ENCODE assay signal across 17 cellular contexts in genomic region chr1:214567481-214567980, GRCh38. TPM values are rescaled to one million over a fixed set of nuclear protein-coding genes. Genes with fewer than 3 reads are reported as not detected.
DNase-seq lines count a peak whose midpoint lies in the region; FAIRE-seq and TF ChIP-seq lines count a peak whose summit lies in the region.
"Had no signal": no experiment of that assay in that cellular context is flagged by ENCODE, and none has a peak within 500 bp of the region (broad histone marks: within the 10 kb centered on the region; RNA-seq: fewer than 3 reads in every experiment).

No MANE protein-coding gene starts in this region.

- no peaks in the 10 kb centered on the region for H3K36me3 Mint-ChIP-seq in Calu3 (ENCODE audit: insufficient read depth, unreplicated experiment)
- H3K36me3 Mint-ChIP-seq in astrocyte (ENCODE audit: low read depth, unreplicated experiment) = no peaks in the 10 kb centered on the region

- H3K9me3 Mint-ChIP-seq in Calu3 (ENCODE audit: low read depth, unreplicated experiment) (no peaks in the 10 kb centered on the region), astrocyte (ENCODE audit: unreplicated experiment) (no peaks in the 10 kb centered on the region)
- H3K9me3 Mint-ChIP-seq: GM23338; T-helper 1 cell treated with Interleukin-12 subunit alpha and Interleukin-12 subunit beta and Interleukin-4 antibody, amounts not matched to agents 30 μg/mL and 1 μg/mL, for 36 hours had no signal

- H3K4me1 ChIP-seq in OCI-LY3 (ENCODE audit: low read length) = peaks cover 40% of the 10 kb centered on the region
- H3K4me1 ChIP-seq in astrocyte (ENCODE audit: insufficient read depth, low read length) = peaks cover 49% of the 10 kb centered on the region
- H3K4me1 ChIP-seq in osteoblast (ENCODE audit: insufficient read depth, low read length) = peaks cover 53% of the 10 kb centered on the region

- CTCF ChIA-PET in Calu3 (lab: Charles Lee) = interaction anchor here (0.6 to 2.4 kb wide), 2 partner anchors 14 to 59 kb away, joined by 5 to 6 read pairs; no protein-coding TSS in a partner anchor

- H4K20me1 ChIP-seq in OCI-LY3 (ENCODE audit: insufficient read depth, low read length) (no peaks in the 10 kb centered on the region), astrocyte (ENCODE audit: insufficient read depth, low read length) (no peaks in the 10 kb centered on the region), osteoblast (ENCODE audit: insufficient read depth, low read length) (no peaks in the 10 kb centered on the region)

- BruUV-seq in Calu3 (replicated peaks; lab: Mats Ljungman, UMichigan) = no TSS peak

- peak; percentile 37 for FAIRE-seq in astrocyte (lab: Jason Lieb, UNC)

- H3K4me2 ChIP-seq in OCI-LY3 (ENCODE audit: low read length) (no peak overlapping the region), astrocyte (ENCODE audit: low read length) (peak overlapping the region; percentile 22), osteoblast (ENCODE audit: insufficient read depth, low read length) (peak overlapping the region; percentile 38)
- H3K4me2 ChIP-seq: GM23338 had no signal

- H3K27ac Mint-ChIP-seq in Calu3 (ENCODE audit: unreplicated experiment) = peak overlapping the region; percentile 23
- peak overlapping the region; percentile 88 for H3K27ac Mint-ChIP-seq in astrocyte (ENCODE audit: unreplicated experiment)
- H3K27ac Mint-ChIP-seq: GM23338; T-helper 1 cell treated with Interleukin-12 subunit alpha and Interleukin-12 subunit beta and Interleukin-4 antibody, amounts not matched to agents 30 μg/mL and 1 μg/mL, for 36 hours had no signal

- H3K27me3 Mint-ChIP-seq in Calu3 (ENCODE audit: unreplicated experiment) (no peaks in the 10 kb centered on the region), astrocyte (ENCODE audit: low read depth, unreplicated experiment) (no peaks in the 10 kb centered on the region)

- H2AFZ ChIP-seq in OCI-LY3 (ENCODE audit: low read depth, low read length) (peak overlapping the region; percentile 51), astrocyte (ENCODE audit: low read depth, low read length) (no peak overlapping the region), osteoblast (ENCODE audit: low read length) (no peak overlapping the region)
- H2AFZ ChIP-seq: GM23338 had no signal

- TF ChIP-seq CTCF in Calu3 (IDR thresholded peaks at IDR 0.05; ENCODE audit: unreplicated experiment) (no peak), OCI-LY3 (IDR thresholded peaks at IDR 0.05; ENCODE audit: low read depth, low read length) (no peak), astrocyte (IDR thresholded peaks at IDR 0.05; ENCODE audit: insufficient read depth, low read depth, low read length) (no peak), osteoblast (IDR thresholded peaks at IDR 0.05; ENCODE audit: extremely low read depth, low read depth, low read length) (no peak)

- peak overlapping the region; percentile 36 for H3K27ac ChIP-seq in OCI-LY3 (ENCODE audit: low read length)
- H3K27ac ChIP-seq in astrocyte (ENCODE audit: low read depth, low read length) = peak overlapping the region; percentile 53
- H3K27ac ChIP-seq in osteoblast (ENCODE audit: low read depth, low read length) = peak overlapping the region; percentile 58

- no peaks in the 10 kb centered on the region for H3K27me3 ChIP-seq in OCI-LY3 (ENCODE audit: low read depth, low read length)
- no peaks in the 10 kb centered on the region for H3K27me3 ChIP-seq in astrocyte (ENCODE audit: insufficient read depth, low read length)
- no peaks in the 10 kb centered on the region for H3K27me3 ChIP-seq in osteoblast (ENCODE audit: insufficient read depth, low read length)

- H3K36me3 ChIP-seq in OCI-LY3 (replicated peaks; ENCODE audit: low read depth, low read length) = no peaks in the 10 kb centered on the region
- H3K36me3 ChIP-seq in astrocyte (ENCODE audit: insufficient read depth, low read length) = no peaks in the 10 kb centered on the region
- no peaks in the 10 kb centered on the region for H3K36me3 ChIP-seq in osteoblast (ENCODE audit: insufficient read depth, low read length)

- DNase-seq in Calu3 (no peak), astrocyte (ENCODE audit: low read depth) (no peak), osteoblast (ENCODE audit: insufficient read length, low spot score, missing footprints) (no peak), SHP77 (lab: John Stamatoyannopoulos, UW) (no peak), NCI-H1436 treated with DMSO at 0.1 percent for 48 hours (lab: John Stamatoyannopoulos, UW) (no peak), DMS153 treated with DMSO at 0.1 percent for 48 hours (lab: John Stamatoyannopoulos, UW; ENCODE audit: unreplicated experiment) (no peak)
- DNase-seq: AML-193, GDM1, KBM-7, NCI-H1417, NCI-H1930, NCI-H345, NCI-H524 treated with DMSO at 0.1 percent for 48 hours, SHP77 treated with DMSO at 0.1 percent for 48 hours had no signal

- H3K4me1 Mint-ChIP-seq in Calu3 (ENCODE audit: low read depth, unreplicated experiment) = peaks cover 50% of the 10 kb centered on the region
- peaks cover 51% of the 10 kb centered on the region for H3K4me1 Mint-ChIP-seq in astrocyte (ENCODE audit: low read depth, unreplicated experiment)
- H3K4me1 Mint-ChIP-seq: GM23338 had no signal

- intact Hi-C loops in Calu3 (cut with micrococcal nuclease; ENCODE audit: unreplicated experiment) = no loop called here

- H3K9me3 ChIP-seq in OCI-LY3 (ENCODE audit: insufficient read depth, low read length) = no peaks in the 10 kb centered on the region
- no peaks in the 10 kb centered on the region for H3K9me3 ChIP-seq in astrocyte (ENCODE audit: insufficient read depth, low read depth, low read length)
- H3K9me3 ChIP-seq in osteoblast (ENCODE audit: low read depth, low read length) = no peaks in the 10 kb centered on the region

- H3K79me2 ChIP-seq in OCI-LY3 (ENCODE audit: low read length) (no peaks in the 10 kb centered on the region), astrocyte (ENCODE audit: insufficient read depth, low read length) (no peaks in the 10 kb centered on the region), osteoblast (ENCODE audit: insufficient read depth, low read length) (no peaks in the 10 kb centered on the region)

- H3K9ac ChIP-seq in OCI-LY3 (ENCODE audit: low read length) (no peak overlapping the region), astrocyte (ENCODE audit: low read length) (peak overlapping the region; percentile 11)

- no peak overlapping the region for H3K4me3 ChIP-seq in OCI-LY3 (ENCODE audit: low read length)
- no peak overlapping the region for H3K4me3 ChIP-seq in astrocyte (ENCODE audit: insufficient read depth, low read depth, low read length)
- no peak overlapping the region for H3K4me3 ChIP-seq in osteoblast (ENCODE audit: insufficient read depth, low read length)
- H3K4me3 ChIP-seq: GM23338 had no signal

- H3K4me3 Mint-ChIP-seq in Calu3 (ENCODE audit: low read depth, unreplicated experiment) (no peak overlapping the region), astrocyte (ENCODE audit: unreplicated experiment) (no peak overlapping the region)
- H3K4me3 Mint-ChIP-seq: GM23338; T-helper 1 cell treated with Interleukin-12 subunit alpha and Interleukin-12 subunit beta and Interleukin-4 antibody, amounts not matched to agents 30 μg/mL and 1 μg/mL, for 36 hours had no signal

RNA-seq across cellular contexts. Expression of gene PTPN14, which starts 16.1 kb away (rescaled TPM):
- 72.4 and 77.4 TPM in 2 replicates for total RNA-seq in Calu3 (2022)
- total RNA-seq in astrocyte = 154 and 177 TPM in 2 replicates
- total RNA-seq in osteoblast = 122 and 131 TPM in 2 replicates

RNA-seq across cellular contexts. Expression of gene CENPF, which starts 35.5 kb away (rescaled TPM):
- total RNA-seq in Calu3 (2022) (118 and 144 TPM in 2 replicates), astrocyte (12.3 and 22.9 TPM in 2 replicates), osteoblast (8.3 and 8.5 TPM in 2 replicates)
